1 cellular context compared by ENCODE assay signal in genomic region chr4:47032405-47033106, GRCh38.
TF ChIP-seq lines count a peak whose summit lies in the region.

No MANE protein-coding gene starts in this region.

TF ChIP-seq in GM12878, 131 proteins besides CTCF, POLR2A, EP300 and RAD21 (continued from another document):
- TF ChIP-seq BHLHE40 (IDR thresholded peaks at IDR 0.05; ENCODE audit: borderline replicate concordance in 1 of 2, low read depth in 2 of 2, low read length in 1 of 2) (peak; percentile 21 to 69; a peak in 2 of 4 replicates), IKZF1 (conservative IDR thresholded peaks at IDR 0.05) (peak; percentile 49; the same call in 1 of the 2 replicates), IKZF2 (IDR thresholded peaks at IDR 0.05) (0 out of 4 replicates have a peak, but pooled peaks of 1 of the 2 experiments have one; percentile 11), NFYA (IDR thresholded peaks at IDR 0.05; ENCODE audit: borderline replicate concordance, low read depth, low read length) (no peak), ZSCAN29 (IDR thresholded peaks at IDR 0.05) (no peak), GATAD2B (conservative IDR thresholded peaks at IDR 0.05; ENCODE audit: low read depth) (peak; percentile 62; the same call in 1 of the 2 replicates), RB1 (IDR thresholded peaks at IDR 0.05; ENCODE audit: borderline replicate concordance) (peak; percentile 72; the same call in 1 of the 2 replicates), SUPT20H (IDR thresholded peaks at IDR 0.05; ENCODE audit: borderline replicate concordance, control insufficient read depth, low read depth, low read length) (no peak), HCFC1 (IDR thresholded peaks at IDR 0.05; ENCODE audit: low read length) (no peak)
- TF ChIP-seq, protein P1, sequence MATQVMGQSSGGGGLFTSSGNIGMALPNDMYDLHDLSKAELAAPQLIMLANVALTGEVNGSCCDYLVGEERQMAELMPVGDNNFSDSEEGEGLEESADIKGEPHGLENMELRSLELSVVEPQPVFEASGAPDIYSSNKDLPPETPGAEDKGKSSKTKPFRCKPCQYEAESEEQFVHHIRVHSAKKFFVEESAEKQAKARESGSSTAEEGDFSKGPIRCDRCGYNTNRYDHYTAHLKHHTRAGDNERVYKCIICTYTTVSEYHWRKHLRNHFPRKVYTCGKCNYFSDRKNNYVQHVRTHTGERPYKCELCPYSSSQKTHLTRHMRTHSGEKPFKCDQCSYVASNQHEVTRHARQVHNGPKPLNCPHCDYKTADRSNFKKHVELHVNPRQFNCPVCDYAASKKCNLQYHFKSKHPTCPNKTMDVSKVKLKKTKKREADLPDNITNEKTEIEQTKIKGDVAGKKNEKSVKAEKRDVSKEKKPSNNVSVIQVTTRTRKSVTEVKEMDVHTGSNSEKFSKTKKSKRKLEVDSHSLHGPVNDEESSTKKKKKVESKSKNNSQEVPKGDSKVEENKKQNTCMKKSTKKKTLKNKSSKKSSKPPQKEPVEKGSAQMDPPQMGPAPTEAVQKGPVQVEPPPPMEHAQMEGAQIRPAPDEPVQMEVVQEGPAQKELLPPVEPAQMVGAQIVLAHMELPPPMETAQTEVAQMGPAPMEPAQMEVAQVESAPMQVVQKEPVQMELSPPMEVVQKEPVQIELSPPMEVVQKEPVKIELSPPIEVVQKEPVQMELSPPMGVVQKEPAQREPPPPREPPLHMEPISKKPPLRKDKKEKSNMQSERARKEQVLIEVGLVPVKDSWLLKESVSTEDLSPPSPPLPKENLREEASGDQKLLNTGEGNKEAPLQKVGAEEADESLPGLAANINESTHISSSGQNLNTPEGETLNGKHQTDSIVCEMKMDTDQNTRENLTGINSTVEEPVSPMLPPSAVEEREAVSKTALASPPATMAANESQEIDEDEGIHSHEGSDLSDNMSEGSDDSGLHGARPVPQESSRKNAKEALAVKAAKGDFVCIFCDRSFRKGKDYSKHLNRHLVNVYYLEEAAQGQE (IDR thresholded peaks at IDR 0.05; ENCODE audit: low read depth, low read length), result no peak
